Comparison of ENCODE assay signal across 9 cellular contexts in the genomic region with DNA sequence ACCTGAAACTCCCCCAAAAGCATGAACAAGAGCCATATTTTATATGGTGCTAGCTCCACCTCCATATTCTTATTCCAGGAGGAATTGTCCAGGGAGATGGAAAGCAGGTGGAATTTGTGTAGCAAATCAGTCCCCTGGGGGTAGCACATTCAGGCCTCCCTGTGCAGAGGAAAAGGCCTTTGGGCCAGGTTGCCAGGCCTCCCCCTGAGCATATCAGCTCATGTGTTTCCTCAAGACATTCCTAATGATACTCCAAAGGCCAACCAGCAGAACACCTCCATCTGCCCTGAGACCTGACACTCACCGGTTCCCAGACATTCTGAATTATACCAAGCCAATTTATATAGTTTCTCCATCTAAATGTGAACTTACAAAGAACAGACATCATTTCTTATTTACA. TPM values are rescaled to one million over a fixed set of nuclear protein-coding genes. Genes with fewer than 3 reads are reported as not detected.
"Had no signal": no experiment of that assay in that cellular context is flagged by ENCODE, and none has a peak within 500 bp of the region (broad histone marks: within the 10 kb centered on the region; RNA-seq: fewer than 3 reads in every experiment).

No MANE protein-coding gene starts in this region.

- H3K4me3 ChIP-seq: GM23338 had no signal

- DNase-seq: H9, HCEC 1CT, HFFc6 had no signal

- H3K27ac ChIP-seq: HL-60 had no signal

RNA-seq across cellular contexts. Expression of a gene that starts 2.6 kb away (rescaled TPM):
- total RNA-seq: GM23338, H1, H9, HFFc6, HT1080 had no signal
- polyA plus RNA-seq: GM23338, H1, HepG2, IgD-negative memory B cell had no signal
